Comparison of ENCODE assay signal across 8 cellular contexts in the genomic region with DNA sequence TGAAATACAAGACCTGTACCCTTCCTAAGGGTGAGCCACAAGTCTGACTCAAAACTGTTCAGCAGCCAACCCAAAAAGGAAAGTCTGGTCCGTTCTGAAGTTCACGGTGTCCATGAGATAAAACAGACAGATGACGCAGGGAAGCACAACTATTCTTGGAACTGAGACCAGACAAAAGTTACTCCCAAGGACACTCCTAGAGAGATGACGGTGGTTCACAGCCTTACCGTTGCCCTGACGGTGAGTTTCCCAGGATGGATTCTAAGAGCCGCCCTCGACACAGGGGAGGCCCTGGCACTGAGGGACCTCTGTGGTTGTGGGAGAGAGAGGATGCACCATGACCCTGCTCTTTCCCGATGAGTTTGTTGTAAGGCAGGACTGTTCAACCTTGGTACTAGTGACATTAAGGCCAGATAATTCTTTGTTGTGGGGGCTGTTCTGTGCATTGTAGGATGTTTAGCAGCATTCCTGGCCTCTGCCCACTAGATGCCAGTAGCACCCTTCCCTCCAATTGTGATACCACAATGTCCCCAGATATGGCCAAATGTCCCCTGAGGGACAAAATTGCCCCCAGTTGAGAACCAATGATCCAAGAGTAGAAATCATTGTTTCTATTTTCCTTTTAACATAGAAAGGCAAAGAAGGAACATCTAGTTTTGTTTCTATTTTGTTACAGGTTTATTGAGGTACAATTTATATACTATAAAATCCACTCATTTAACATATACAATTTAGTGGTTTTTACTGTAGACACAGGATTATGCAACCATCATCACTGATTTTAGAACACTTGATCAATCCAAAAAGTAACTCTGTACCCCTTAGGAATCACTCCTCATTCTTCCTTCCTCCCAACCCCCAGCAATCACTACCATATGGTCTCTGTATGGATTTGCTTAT. TPM values are rescaled to one million over a fixed set of nuclear protein-coding genes. Genes with fewer than 3 reads are reported as not detected.
A peak's percentile ranks its signal among the peaks of the same experiment; 100 is the strongest.
DNase-seq lines count a peak whose midpoint lies in the region; ATAC-seq and TF ChIP-seq lines count a peak whose summit lies in the region.

No MANE protein-coding gene starts in this region.

- H3K27ac ChIP-seq in Karpas-422 (ENCODE audit: low read length) (no peak overlapping the region), colonic mucosa (no peak overlapping the region)

- H4K20me1 ChIP-seq in Karpas-422 (ENCODE audit: insufficient read depth, low read depth, low read length) = no peaks in the 10 kb centered on the region

- H3K9ac ChIP-seq in Karpas-422 (ENCODE audit: low read length) (no peak overlapping the region), colonic mucosa (ENCODE audit: low read depth in 2 of 2, low read length in 2 of 2) (no peak overlapping the region)

- H3K4me3 Mint-ChIP-seq in brain = no peak overlapping the region
- no peak overlapping the region for H3K4me3 Mint-ChIP-seq in T-cell

- H3K9me3 ChIP-seq in Karpas-422 (ENCODE audit: low read length) (no peaks in the 10 kb centered on the region), colonic mucosa (no peaks in the 10 kb centered on the region)

- TF ChIP-seq CTCF in brain (conservative IDR thresholded peaks at IDR 0.05) (peak; percentile 53 to 62), colonic mucosa (IDR thresholded peaks at IDR 0.05) (no peak)

- no peak overlapping the region for H2AFZ ChIP-seq in Karpas-422 (ENCODE audit: low read length)

- H3K9me3 Mint-ChIP-seq in brain (peaks cover 0 to 5% (median 0%) of the 10 kb centered on the region in 5 experiments), T-cell (no peaks in the 10 kb centered on the region)

- no peaks in the 10 kb centered on the region for H3K79me2 ChIP-seq in Karpas-422 (ENCODE audit: low read length)

- H3K36me3 ChIP-seq in Karpas-422 (ENCODE audit: insufficient read depth, low read length) (no peaks in the 10 kb centered on the region), colonic mucosa (no peaks in the 10 kb centered on the region)

- no peaks in the 10 kb centered on the region for H3K27me3 ChIP-seq in Karpas-422 (ENCODE audit: low read length)
- no peaks in the 10 kb centered on the region for H3K27me3 ChIP-seq in colonic mucosa

- H3K4me1 Mint-ChIP-seq in brain (no peaks in the 10 kb centered on the region), T-cell (peaks cover 0 to 4% (median 2%) of the 10 kb centered on the region in 3 donors)

- H3K27me3 Mint-ChIP-seq in brain (peaks cover 16% of the 10 kb centered on the region), T-cell (no peaks in the 10 kb centered on the region)

- no peak overlapping the region for H3K4me3 ChIP-seq in Karpas-422 (ENCODE audit: low read length)
- no peak overlapping the region for H3K4me3 ChIP-seq in colonic mucosa

- intact Hi-C loops in colonic mucosa (cut with DNase I) = loop anchor here (5.0 kb wide), 1 partner anchor 63 kb away; the partner anchor contains the start of gene RDH5
- intact Hi-C loops in posterior cingulate gyrus (cut with DNase I) = loop anchor here (2.0 to 5.0 kb wide), 2 partner anchors 63 to 77 kb away; partner anchors contain the start of gene RDH5

- H3K9me2 ChIP-seq in Karpas-422 (replicated peaks; ENCODE audit: insufficient read depth, low read length) = no peaks in the 10 kb centered on the region

- no peak for ATAC-seq in T-cell (replicated peaks in 1 of 4)

- DNase-seq in DMS114 treated with DMSO at 0.1 percent for 48 hours (lab: John Stamatoyannopoulos, UW; ENCODE audit: unreplicated experiment) (peak; percentile 24), Karpas-422 (peak; percentile 72), myocyte (ENCODE audit: low read depth) (peak; percentile 68), colonic mucosa (no peak), T-cell (no peak), NCI-H1092 treated with DMSO at 0.1 percent for 48 hours (lab: John Stamatoyannopoulos, UW) (no peak), posterior cingulate gyrus (no peak)

- H3K27ac Mint-ChIP-seq in brain (peak overlapping the region in 1 of 5 experiments; percentile 80), T-cell (no peak overlapping the region)

- no peak overlapping the region for H3K4me2 ChIP-seq in Karpas-422 (ENCODE audit: low read depth, low read length, poor library complexity, severe bottlenecking)

- POLR2A ChIA-PET in T-cell (lab: Charles Lee) = no interaction called here

- no peaks in the 10 kb centered on the region for H3K4me1 ChIP-seq in Karpas-422 (ENCODE audit: low read length)
- H3K4me1 ChIP-seq in colonic mucosa = no peaks in the 10 kb centered on the region

- CTCF ChIA-PET in T-cell (lab: Charles Lee) = interaction anchor here in 1 of 2 donors (4.5 kb wide), 1 partner anchor 14 kb away, joined by 37 read pairs; no protein-coding TSS in a partner anchor

- H3K36me3 Mint-ChIP-seq in brain (no peaks in the 10 kb centered on the region), T-cell (no peaks in the 10 kb centered on the region)

RNA-seq across cellular contexts. Expression of gene OR10P1, which starts 23.0 kb away (rescaled TPM):
- not detected in 2 replicates for total RNA-seq in Karpas-422 (2014; rRNA removed; shearing (Covaris generic); ENCODE audit: low replicate concordance)
- not detected for polyA plus RNA-seq in brain (ENCODE audit: insufficient read depth, low read depth, low replicate concordance)
- total RNA-seq in myocyte (not detected in 2 replicates), colonic mucosa (not detected), T-cell (not detected)
- not detected for polyA plus RNA-seq in myocyte (2012)

RNA-seq across cellular contexts. Expression of gene ITGA7, which starts 48.0 kb away (rescaled TPM):
- 0.78 and 2.6 TPM in 2 replicates for total RNA-seq in Karpas-422 (2014; rRNA removed; shearing (Covaris generic); ENCODE audit: low replicate concordance)
- polyA plus RNA-seq in brain (ENCODE audit: insufficient read depth, low read depth, low replicate concordance) = 17.4 TPM
- total RNA-seq in myocyte (1,498 and 1,557 TPM in 2 replicates), colonic mucosa (10 to 100 TPM; 10.8 to 64.4 TPM), T-cell (1 to 10 TPM; 2.6 to 4.6 (median 3.1) TPM)
- 430 TPM for polyA plus RNA-seq in myocyte (2012)

RNA-seq across cellular contexts. Expression of gene BLOC1S1, which starts 56.1 kb away (rescaled TPM):
- 83.4 and 191 TPM in 2 replicates for total RNA-seq in Karpas-422 (2014; rRNA removed; shearing (Covaris generic); ENCODE audit: low replicate concordance)
- 257 TPM for polyA plus RNA-seq in brain (ENCODE audit: insufficient read depth, low read depth, low replicate concordance)
- total RNA-seq in myocyte = 104 and 106 TPM in 2 replicates
- 242 TPM for polyA plus RNA-seq in myocyte (2012)
- 100 to 1,000 TPM; 214 to 242 TPM for total RNA-seq in colonic mucosa
- total RNA-seq in T-cell = 10 to 100 TPM; 49.4 to 76.6 (median 72.7) TPM

Comparison
In these comparisons a context has a peak if more than half of its experiments do, and no peak if none do; other contexts are left out.
1. DNase-seq: peak in DMS114 treated with DMSO at 0.1 percent for 48 hours (single experiment), Karpas-422 (single experiment) and myocyte (single experiment); none in colonic mucosa (single experiment), T-cell (0 of 34), NCI-H1092 treated with DMSO at 0.1 percent for 48 hours (single experiment) and posterior cingulate gyrus (0 of 10).
2. RNA of gene ITGA7, which starts 48.0 kb away (total RNA-seq): 1,498 to 1,557 TPM in myocyte; 10.8 to 64.4 TPM in colonic mucosa, 2.6 to 4.6 TPM in T-cell and 0.78 to 2.6 TPM in Karpas-422; every median in the first group is over 10 times any median in the second.